ENCODE assay signal across 12 cellular contexts in genomic region chr9:134661791-134662142, GRCh38. TPM values are rescaled to one million over a fixed set of nuclear protein-coding genes. Genes with fewer than 3 reads are reported as not detected.
DNase-seq lines count a peak whose midpoint lies in the region; ATAC-seq and TF ChIP-seq lines count a peak whose summit lies in the region.
"Had no signal": no experiment of that assay in that cellular context is flagged by ENCODE, and none has a peak within 500 bp of the region (broad histone marks: within the 10 kb centered on the region; RNA-seq: fewer than 3 reads in every experiment).

No MANE protein-coding gene starts in this region.

- peak; percentile 94 for DNase-seq in M059J (ENCODE audit: low read depth)
- DNase-seq in esophagus squamous epithelium (lab: John Stamatoyannopoulos, UW), result no peak
- DNase-seq in mesothelial cell of epicardium (ENCODE audit: low spot score in 2 of 2, unreplicated experiment in 2 of 2), result no peak
- no peak for DNase-seq in tibial nerve (ENCODE audit: low spot score in 2 of 2)
- DNase-seq in activated CD4-positive, CD25-positive, alpha-beta regulatory T cell treated with anti-CD3 and anti-CD28 coated beads, Interleukin-2, amount 50 U/mL, for 72 hours, result no peak
- DNase-seq in dorsolateral prefrontal cortex, result no peak
- DNase-seq in HK-2 (ENCODE audit: unreplicated experiment), result no peak
- DNase-seq: activated CD4-positive, alpha-beta T cell treated with anti-CD3 and anti-CD28 coated beads, Interleukin-2, amount 50 U/mL, for 48 hours; activated naive CD4-positive, alpha-beta T cell treated with anti-CD3 and anti-CD28 coated beads for 36 hours had no signal

- H3K27me3 ChIP-seq in esophagus squamous epithelium (no peaks in the 10 kb centered on the region), tibial nerve (no peaks in the 10 kb centered on the region), dorsolateral prefrontal cortex (no peaks in the 10 kb centered on the region)
- H3K27me3 ChIP-seq: right lobe of liver had no signal

- H3K27me3 Mint-ChIP-seq in mesothelial cell of epicardium (ENCODE audit: low read depth), result no peaks in the 10 kb centered on the region

- H3K4me3 Mint-ChIP-seq in mesothelial cell of epicardium, result peak overlapping the region; percentile 3
- H3K4me3 Mint-ChIP-seq: activated naive CD4-positive, alpha-beta T cell treated with anti-CD3 and anti-CD28 coated beads for 36 hours had no signal

- no peak overlapping the region for H3K4me3 ChIP-seq in esophagus squamous epithelium
- no peak overlapping the region for H3K4me3 ChIP-seq in tibial nerve
- no peak overlapping the region for H3K4me3 ChIP-seq in dorsolateral prefrontal cortex
- H3K4me3 ChIP-seq: right lobe of liver had no signal

- H3K27ac ChIP-seq in esophagus squamous epithelium (peak overlapping the region in 3 of 4 donors; percentile 61 to 86 (median 75)), tibial nerve (peak overlapping the region; percentile 13 to 84 (median 55)), dorsolateral prefrontal cortex (no peak overlapping the region)
- H3K27ac ChIP-seq: right lobe of liver had no signal

- peaks cover 66% of the 10 kb centered on the region for H3K4me1 Mint-ChIP-seq in mesothelial cell of epicardium

- intact Hi-C loops in esophagus squamous epithelium (cut with DNase I), result no loop called here
- intact Hi-C loops in dorsolateral prefrontal cortex (cut with DNase I), result no loop called here

- H3K4me1 ChIP-seq in esophagus squamous epithelium, result peaks cover 0 to 50% (median 19%) of the 10 kb centered on the region in 3 donors
- peaks cover 0 to 65% (median 21%) of the 10 kb centered on the region in 4 donors for H3K4me1 ChIP-seq in tibial nerve
- H3K4me1 ChIP-seq: right lobe of liver had no signal

- H3K9me3 ChIP-seq in esophagus squamous epithelium (peaks cover 0 to 10% (median 7%) of the 10 kb centered on the region in 3 donors), tibial nerve (peaks cover 0 to 5% (median 0%) of the 10 kb centered on the region in 4 donors)
- H3K9me3 ChIP-seq: right lobe of liver had no signal

- H3K36me3 Mint-ChIP-seq in mesothelial cell of epicardium, result peaks cover 16% of the 10 kb centered on the region

- H3K36me3 ChIP-seq in esophagus squamous epithelium, result no peaks in the 10 kb centered on the region
- no peaks in the 10 kb centered on the region for H3K36me3 ChIP-seq in tibial nerve
- H3K36me3 ChIP-seq: right lobe of liver had no signal

- no peak for TF ChIP-seq EP300 in tibial nerve (IDR thresholded peaks at IDR 0.05)

- TF ChIP-seq CTCF in esophagus squamous epithelium (IDR thresholded peaks at IDR 0.05), result no peak
- no peak for TF ChIP-seq CTCF in mesothelial cell of epicardium (IDR thresholded peaks at IDR 0.05; ENCODE audit: unreplicated experiment)
- TF ChIP-seq CTCF in tibial nerve (IDR thresholded peaks at IDR 0.05), result no peak
- TF ChIP-seq CTCF in dorsolateral prefrontal cortex (IDR thresholded peaks at IDR 0.05 in 54 of 56, conservative IDR thresholded peaks at IDR 0.05 in 2 of 56; ENCODE audit: low read depth in 1 of 56, partially characterized antibody in 56 of 56), result no peak

- TF ChIP-seq POLR2A in esophagus squamous epithelium (IDR thresholded peaks at IDR 0.05) (no peak), tibial nerve (IDR thresholded peaks at IDR 0.05) (no peak)

- ATAC-seq in activated CD4-positive, CD25-positive, alpha-beta regulatory T cell treated with anti-CD3 and anti-CD28 coated beads, Interleukin-2, amount 50 U/mL, for 24 hours, result no peak
- ATAC-seq: left colon had no signal

- WGBS in esophagus squamous epithelium, 2 donors, result 46 to 83% methylated on average over 8 to 11 of the region's 11 CpGs
- WGBS in tibial nerve, 2 donors, result 47 to 60% methylated on average over 11 of the region's 11 CpGs

- H3K27ac Mint-ChIP-seq in mesothelial cell of epicardium, result peak overlapping the region; percentile 95
- H3K27ac Mint-ChIP-seq: activated naive CD4-positive, alpha-beta T cell treated with anti-CD3 and anti-CD28 coated beads for 36 hours had no signal

- no peaks in the 10 kb centered on the region for H3K9me3 Mint-ChIP-seq in mesothelial cell of epicardium

RNA-seq across cellular contexts. Expression of gene COL5A1, which starts 20.2 kb away (rescaled TPM):
- total RNA-seq in M059J (2014; rRNA removed; shearing (Covaris generic)), result 164 and 277 TPM in 2 replicates
- total RNA-seq in esophagus squamous epithelium (10 to 100 TPM in 1 of 4 donors, 1 to 10 TPM in 3; 4.0 to 12.8 (median 6.3) TPM), mesothelial cell of epicardium (549 to 605 TPM (median 596 TPM) in 3 replicates), tibial nerve (10 to 100 TPM; 51.9 to 78.3 (median 62.4) TPM), dorsolateral prefrontal cortex (10 to 100 TPM in 11 of 120 experiments, 1 to 10 TPM in 109; 1.4 to 21.6 (median 5.0) TPM)

Comparison
In these comparisons a context has a peak if more than half of its experiments do, and no peak if none do; other contexts are left out.
1. H3K27ac ChIP-seq: peak in esophagus squamous epithelium (3 of 4) and tibial nerve (4 of 4); none in dorsolateral prefrontal cortex (0 of 59).